ENCODE assay signal across 8 cellular contexts in the genomic region with DNA sequence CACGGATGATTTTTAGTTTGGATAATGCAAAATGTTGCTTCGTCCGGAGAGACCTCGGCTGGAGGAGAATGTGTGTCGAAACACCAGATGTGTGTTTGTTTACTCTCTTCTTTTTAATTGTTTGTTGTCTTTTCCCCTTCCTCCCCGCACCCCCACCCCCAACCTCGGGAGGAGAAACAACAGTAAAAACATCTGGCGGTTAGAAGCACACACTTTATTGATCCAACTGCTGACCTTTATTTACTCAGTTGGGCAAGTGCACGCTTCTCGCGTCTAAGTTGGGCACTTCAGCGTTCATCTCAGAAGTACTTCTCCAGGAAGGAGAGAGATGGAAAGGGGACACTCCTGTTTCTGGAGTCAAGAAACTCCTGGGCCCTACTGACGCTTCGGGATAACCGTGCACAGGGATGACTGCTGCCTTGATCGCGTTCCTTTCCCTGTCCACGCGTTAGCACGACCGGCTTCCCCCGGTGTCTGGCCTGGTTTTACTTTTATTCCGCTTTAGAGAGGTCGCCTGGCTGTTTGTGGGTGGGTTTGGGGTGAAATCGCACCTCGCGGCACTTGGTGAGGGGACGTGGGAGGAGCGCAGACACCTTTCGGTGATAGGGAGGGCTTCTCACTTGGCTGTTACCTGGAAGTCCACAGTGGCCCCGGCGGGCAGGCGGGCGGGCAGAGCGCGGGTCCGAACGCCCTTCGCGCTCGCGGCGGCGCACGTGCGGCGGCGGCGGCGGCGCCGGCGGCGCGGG.
DNase-seq lines count a peak whose midpoint lies in the region; ATAC-seq, FAIRE-seq and TF ChIP-seq lines count a peak whose summit lies in the region.

No MANE protein-coding gene starts in this region.

- H3K27ac ChIP-seq in ascending aorta (peak overlapping the region; percentile 91 to 98), kidney (ENCODE audit: low read depth in 2 of 2, low read length in 2 of 2) (no peak overlapping the region)

- H3K4me3 Mint-ChIP-seq in IgD-negative memory B cell = peak overlapping the region; percentile 81 to 91 (median 88)
- H3K4me3 Mint-ChIP-seq in stimulated activated naive CD8-positive, alpha-beta T cell treated with anti-CD3 and anti-CD28 coated beads, Interleukin-15, amount 100 ng/mL, for 72 hours = peak overlapping the region; percentile 80

- peaks cover 54% of the 10 kb centered on the region for H3K27me3 Mint-ChIP-seq in IgD-negative memory B cell
- peaks cover 63% of the 10 kb centered on the region for H3K27me3 Mint-ChIP-seq in stimulated activated naive CD8-positive, alpha-beta T cell treated with anti-CD3 and anti-CD28 coated beads, Interleukin-15, amount 100 ng/mL, for 72 hours

- no peak for TF ChIP-seq CTCF in ascending aorta (IDR thresholded peaks at IDR 0.05)
- TF ChIP-seq CTCF in kidney (IDR thresholded peaks at IDR 0.05; ENCODE audit: borderline replicate concordance, extremely low read depth, insufficient read depth) = no peak

- peak; percentile 51 for DNase-seq in DMS 273 treated with DMSO at 0.1 percent for 48 hours (lab: John Stamatoyannopoulos, UW)
- DNase-seq in ascending aorta (ENCODE audit: low spot score in 2 of 2) = peak in 1 of 2 donors; percentile 64
- no peak for DNase-seq in kidney
- DNase-seq in stimulated activated naive CD8-positive, alpha-beta T cell treated with anti-CD3 and anti-CD28 coated beads, Interleukin-15, amount 100 ng/mL, for 72 hours = no peak

- H3K4me3 ChIP-seq in ascending aorta (peak overlapping the region; percentile 84 to 89), kidney (ENCODE audit: low read length in 2 of 2) (peak overlapping the region; percentile 69 to 79)

- peaks cover 0 to 3% (median 0%) of the 10 kb centered on the region in 3 donors for H3K9me3 Mint-ChIP-seq in IgD-negative memory B cell
- H3K9me3 Mint-ChIP-seq in stimulated activated naive CD8-positive, alpha-beta T cell treated with anti-CD3 and anti-CD28 coated beads, Interleukin-15, amount 100 ng/mL, for 72 hours = no peaks in the 10 kb centered on the region

- no peak for FAIRE-seq in kidney (lab: Jason Lieb, UNC)

- no peaks in the 10 kb centered on the region for H3K36me3 Mint-ChIP-seq in IgD-negative memory B cell

- H3K36me3 ChIP-seq in ascending aorta (no peaks in the 10 kb centered on the region), kidney (ENCODE audit: control insufficient read depth in 1 of 2, insufficient read depth in 2 of 2, low read length in 2 of 2) (no peaks in the 10 kb centered on the region)

- H3K9me3 ChIP-seq in ascending aorta (no peaks in the 10 kb centered on the region), kidney (ENCODE audit: control insufficient read depth in 1 of 2, low read length in 2 of 2) (no peaks in the 10 kb centered on the region)

- intact Hi-C loops in ascending aorta (cut with DNase I) (loop anchor here (5.0 to 10.0 kb wide), 4 partner anchors 130 to 1632 kb away; a partner anchor contains a TSS), kidney (cut with DNase I) (no loop called here)

- H3K4me1 ChIP-seq in ascending aorta = peaks cover 0 to 6% of the 10 kb centered on the region in 2 donors
- H3K4me1 ChIP-seq in kidney (ENCODE audit: control insufficient read depth in 1 of 2, insufficient read depth in 1 of 2, low read depth in 1 of 2, low read length in 2 of 2) = peaks cover 5 to 12% of the 10 kb centered on the region in 2 donors

- no peak overlapping the region for H3K9ac ChIP-seq in kidney (ENCODE audit: low read length in 2 of 2)

- ATAC-seq in stimulated activated naive CD8-positive, alpha-beta T cell treated with anti-CD3 and anti-CD28 coated beads, Interleukin-15, amount 100 ng/mL, for 72 hours = no peak
- ATAC-seq in HG02571 (IDR thresholded peaks at IDR 0.05; ENCODE audit: unreplicated experiment) = no peak
- ATAC-seq in GM19351 (IDR thresholded peaks at IDR 0.05; ENCODE audit: unreplicated experiment) = no peak
- ATAC-seq in GM21515 (IDR thresholded peaks at IDR 0.05; ENCODE audit: unreplicated experiment) = no peak

- H3K4me1 Mint-ChIP-seq in IgD-negative memory B cell = peaks cover 25 to 34% (median 25%) of the 10 kb centered on the region in 3 donors
- H3K4me1 Mint-ChIP-seq in stimulated activated naive CD8-positive, alpha-beta T cell treated with anti-CD3 and anti-CD28 coated beads, Interleukin-15, amount 100 ng/mL, for 72 hours = peaks cover 52% of the 10 kb centered on the region

- no peak overlapping the region for H3K27ac Mint-ChIP-seq in IgD-negative memory B cell
- no peak overlapping the region for H3K27ac Mint-ChIP-seq in stimulated activated naive CD8-positive, alpha-beta T cell treated with anti-CD3 and anti-CD28 coated beads, Interleukin-15, amount 100 ng/mL, for 72 hours

- no peaks in the 10 kb centered on the region for H3K27me3 ChIP-seq in ascending aorta

Comparison
In these comparisons a context has a peak if more than half of its experiments do, and no peak if none do; other contexts are left out.
1. H3K27ac ChIP-seq: peak in ascending aorta (2 of 2); none in kidney (0 of 2).